In the genomic region with DNA sequence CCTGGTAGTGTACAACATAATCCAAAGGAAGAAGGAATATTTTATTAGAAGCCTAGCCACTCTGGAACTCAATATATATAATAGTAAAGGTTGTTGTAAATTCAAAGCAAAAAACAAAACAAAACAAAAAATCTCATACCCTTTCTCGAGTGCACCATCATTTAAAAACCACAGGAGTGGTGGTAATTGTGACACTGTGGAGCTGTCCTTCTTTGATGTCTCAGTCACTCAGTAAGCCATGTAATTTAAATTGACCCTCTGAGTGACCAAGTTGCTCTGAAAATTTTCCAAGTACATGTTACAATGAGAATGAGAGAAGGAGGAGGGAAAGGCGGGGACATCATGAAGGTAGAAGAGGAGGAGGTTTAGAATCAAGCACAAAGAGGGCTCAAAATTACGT, we compare ENCODE assay signal across 14 cellular contexts. TPM values are rescaled to one million over a fixed set of nuclear protein-coding genes. Genes with fewer than 3 reads are reported as not detected.
"Had no signal": no experiment of that assay in that cellular context is flagged by ENCODE, and none has a peak within 500 bp of the region (broad histone marks: within the 10 kb centered on the region; RNA-seq: fewer than 3 reads in every experiment).

No MANE protein-coding gene starts in this region.

- H3K27ac ChIP-seq: thoracic aorta had no signal

- H3K27ac Mint-ChIP-seq: activated B cell treated with CpG ODN at 0.5 μM for 24 hours, mesothelial cell of epicardium had no signal

- H3K27me3 ChIP-seq: uterus had no signal

- H3K9me3 ChIP-seq: SK-N-SH, thoracic aorta, uterus had no signal

- DNase-seq: activated B cell treated with CpG ODN at 0.5 μM for 24 hours; activated CD8-positive, alpha-beta memory T cell treated with anti-CD3 and anti-CD28 coated beads, Interleukin-2, amount 10 ng/mL, durations not matched to agents 7 days and 5 days; activated T-cell treated with anti-CD3 and anti-CD28 coated beads, Interleukin-2, amount 50 U/mL, for 72 hours; hippocampal formation; kidney glomerular epithelial cell; occipital lobe; SK-N-SH; stimulated activated CD4-positive, alpha-beta T cell treated with anti-CD3 and anti-CD28 coated beads, Interleukin-2, amount 100 ng/mL, for 48 hours; stimulated activated naive CD4-positive, alpha-beta T cell treated with Interleukin-2 at 50 U/mL for 16 hours; T-helper 2 cell; uterus had no signal

- H3K36me3 ChIP-seq: uterus had no signal

- H3K9me3 Mint-ChIP-seq: activated B cell treated with CpG ODN at 0.5 μM for 24 hours; activated T-cell treated with anti-CD3 and anti-CD28 coated beads, Interleukin-2, amount 50 U/mL, for 72 hours; mesothelial cell of epicardium had no signal

- H3K4me3 ChIP-seq: coronary artery, thoracic aorta, uterus had no signal

- H3K4me1 Mint-ChIP-seq: activated B cell treated with CpG ODN at 0.5 μM for 24 hours had no signal

- H3K4me3 Mint-ChIP-seq: activated B cell treated with CpG ODN at 0.5 μM for 24 hours, mesothelial cell of epicardium had no signal

RNA-seq across cellular contexts. Expression of a gene that starts 6.6 kb away (rescaled TPM):
- total RNA-seq: activated B cell treated with CpG ODN at 0.5 μM for 24 hours had no signal
